In the genomic region with DNA sequence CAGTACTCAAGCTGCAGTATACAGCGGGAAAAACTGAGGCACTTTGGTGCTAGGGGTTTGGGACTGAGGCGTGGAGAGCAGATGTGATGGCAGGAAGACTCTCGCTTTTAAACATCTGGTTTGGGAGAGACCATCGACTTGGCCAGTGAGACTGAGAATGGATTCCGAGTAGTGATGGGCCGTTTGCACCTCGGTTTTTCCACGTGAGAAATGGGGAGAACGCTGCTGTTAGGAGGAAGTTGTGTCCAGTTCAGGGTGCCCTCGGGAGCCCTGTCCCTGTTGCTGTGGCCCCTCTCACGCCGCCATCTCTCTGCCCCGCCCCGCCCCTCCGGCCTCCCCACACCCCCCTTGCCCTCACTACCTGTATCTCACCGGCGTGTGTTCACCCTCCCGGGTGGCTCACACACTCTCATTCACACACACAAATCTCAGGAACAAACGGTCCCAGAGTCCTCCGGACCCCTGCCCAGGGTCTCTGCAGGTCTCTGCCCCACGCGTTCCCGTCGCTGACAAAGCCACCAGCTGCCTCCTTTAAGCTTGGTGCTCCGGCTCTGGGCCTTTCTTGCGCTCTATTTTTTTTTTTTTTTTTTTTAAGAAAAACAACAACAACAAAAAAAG, we compare ENCODE assay signal across 8 cellular contexts. TPM values are rescaled to one million over a fixed set of nuclear protein-coding genes. Genes with fewer than 3 reads are reported as not detected.
DNase-seq lines count a peak whose midpoint lies in the region; ATAC-seq and TF ChIP-seq lines count a peak whose summit lies in the region.

No MANE protein-coding gene starts in this region.

- POLR2A ChIA-PET in WTC11 (lab: Charles Lee) = interaction anchor here (1.4 kb wide), 1 partner anchor 20 kb away, joined by 4 read pairs; no protein-coding TSS in a partner anchor

- H3K9ac ChIP-seq in smooth muscle cell (ENCODE audit: low read depth) = peak overlapping the region; percentile 42

- H3K4me1 Mint-ChIP-seq in WTC11 = peaks cover 41% of the 10 kb centered on the region
- peaks cover 20% of the 10 kb centered on the region for H3K4me1 Mint-ChIP-seq in glutamatergic neuron (ENCODE audit: low read depth, unreplicated experiment)

- H3K27ac Mint-ChIP-seq in WTC11 (no peak overlapping the region), glutamatergic neuron (ENCODE audit: unreplicated experiment) (peak overlapping the region; percentile 79)

- H3K27me3 ChIP-seq in smooth muscle cell (ENCODE audit: low read depth) = no peaks in the 10 kb centered on the region

- 57% methylated on average over 23 of the region's 26 CpGs for WGBS in smooth muscle cell (ENCODE audit: low lambda C conversion rate)

- H3K4me2 ChIP-seq in smooth muscle cell = peak overlapping the region; percentile 88

- H3K27ac ChIP-seq in smooth muscle cell (ENCODE audit: low read depth) = peak overlapping the region; percentile 51

- H3K27me3 Mint-ChIP-seq in WTC11 (ENCODE audit: low read depth) (peaks cover 11% of the 10 kb centered on the region), glutamatergic neuron (ENCODE audit: unreplicated experiment) (peaks cover 20% of the 10 kb centered on the region)

- no peak for ATAC-seq in WTC11
- no peak for ATAC-seq in GM21423 (IDR thresholded peaks at IDR 0.05; ENCODE audit: unreplicated experiment)

- H2AFZ ChIP-seq in smooth muscle cell (ENCODE audit: low read depth) = no peak overlapping the region

- peaks cover 28% of the 10 kb centered on the region for H3K79me2 ChIP-seq in smooth muscle cell (ENCODE audit: low read depth)

- H3K4me3 ChIP-seq in smooth muscle cell = peak overlapping the region; percentile 78

- CTCF ChIA-PET in WTC11 (lab: Charles Lee) = interaction anchor here (0.6 to 3.1 kb wide), 3 partner anchors 20 to 60 kb away, joined by 3 to 31 read pairs (median 3); no protein-coding TSS in a partner anchor

- H3F3A ChIP-seq in smooth muscle cell (ENCODE audit: low read depth) = peaks cover 28% of the 10 kb centered on the region

- TF ChIP-seq CTCF in WTC11 (IDR thresholded peaks at IDR 0.05) (no peak), glutamatergic neuron (IDR thresholded peaks at IDR 0.05; ENCODE audit: partially characterized antibody, unreplicated experiment) (no peak), smooth muscle cell (IDR thresholded peaks at IDR 0.05; ENCODE audit: borderline replicate concordance, insufficient read depth, poor library complexity, severe bottlenecking) (no peak)

- H3K4me3 Mint-ChIP-seq in WTC11 (peak overlapping the region; percentile 87), glutamatergic neuron (ENCODE audit: unreplicated experiment) (peak overlapping the region; percentile 81)

- peaks cover 25% of the 10 kb centered on the region for H3K4me1 ChIP-seq in smooth muscle cell (ENCODE audit: low read depth)

- H3K36me3 Mint-ChIP-seq in WTC11 (peaks cover 10% of the 10 kb centered on the region), glutamatergic neuron (ENCODE audit: unreplicated experiment) (no peaks in the 10 kb centered on the region)

- no peaks in the 10 kb centered on the region for H3K9me3 Mint-ChIP-seq in WTC11
- peaks cover 25% of the 10 kb centered on the region for H3K9me3 Mint-ChIP-seq in glutamatergic neuron (ENCODE audit: unreplicated experiment)

- H4K20me1 ChIP-seq in smooth muscle cell (ENCODE audit: low read depth) = peaks cover 56% of the 10 kb centered on the region

- H3K9me3 ChIP-seq in smooth muscle cell (replicated peaks; ENCODE audit: low read depth) = no peaks in the 10 kb centered on the region

- DNase-seq in DMS 273 (lab: John Stamatoyannopoulos, UW; ENCODE audit: unreplicated experiment) (peak; percentile 53), DMS 273 treated with DMSO at 0.1 percent for 48 hours (lab: John Stamatoyannopoulos, UW) (no peak), WTC11 (ENCODE audit: low spot score) (no peak), glutamatergic neuron (no peak), smooth muscle cell (lab: John Stamatoyannopoulos, UW; ENCODE audit: unreplicated experiment) (no peak), HT-29 (ENCODE audit: low spot score) (no peak)
- DNase-seq in stimulated activated CD4-positive, alpha-beta T cell treated with anti-CD3 and anti-CD28 coated beads, Interleukin-2, amount 100 ng/mL, for 24 hours = no peak

- H3K36me3 ChIP-seq in smooth muscle cell (ENCODE audit: low read depth) = no peaks in the 10 kb centered on the region

TF ChIP-seq in WTC11, 78 proteins besides CTCF, POLR2A, EP300 and RAD21 (continues in another document):
- no peak for TF ChIP-seq TCF7 (CRISPR knock-in tag; IDR thresholded peaks at IDR 0.05; ENCODE audit: low read depth)
- TF ChIP-seq SMAD3 (CRISPR knock-in tag; IDR thresholded peaks at IDR 0.05; ENCODE audit: borderline replicate concordance) = no peak
- no peak for TF ChIP-seq NFYB (CRISPR knock-in tag; conservative IDR thresholded peaks at IDR 0.05; ENCODE audit: low read depth)
- TF ChIP-seq FOXJ3 (CRISPR knock-in tag; IDR thresholded peaks at IDR 0.05; ENCODE audit: borderline replicate concordance) = no peak
- TF ChIP-seq ZNF317 (CRISPR knock-in tag; IDR thresholded peaks at IDR 0.05; ENCODE audit: borderline replicate concordance, low read depth) = no peak
- TF ChIP-seq GTF2I (CRISPR knock-in tag; conservative IDR thresholded peaks at IDR 0.05) = no peak
- TF ChIP-seq, protein P1, sequence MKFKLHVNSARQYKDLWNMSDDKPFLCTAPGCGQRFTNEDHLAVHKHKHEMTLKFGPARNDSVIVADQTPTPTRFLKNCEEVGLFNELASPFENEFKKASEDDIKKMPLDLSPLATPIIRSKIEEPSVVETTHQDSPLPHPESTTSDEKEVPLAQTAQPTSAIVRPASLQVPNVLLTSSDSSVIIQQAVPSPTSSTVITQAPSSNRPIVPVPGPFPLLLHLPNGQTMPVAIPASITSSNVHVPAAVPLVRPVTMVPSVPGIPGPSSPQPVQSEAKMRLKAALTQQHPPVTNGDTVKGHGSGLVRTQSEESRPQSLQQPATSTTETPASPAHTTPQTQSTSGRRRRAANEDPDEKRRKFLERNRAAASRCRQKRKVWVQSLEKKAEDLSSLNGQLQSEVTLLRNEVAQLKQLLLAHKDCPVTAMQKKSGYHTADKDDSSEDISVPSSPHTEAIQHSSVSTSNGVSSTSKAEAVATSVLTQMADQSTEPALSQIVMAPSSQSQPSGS (CRISPR knock-in tag; IDR thresholded peaks at IDR 0.05; ENCODE audit: borderline replicate concordance, low read depth) = no peak
- no peak for TF ChIP-seq CREB1 (CRISPR knock-in tag; IDR thresholded peaks at IDR 0.05)
- TF ChIP-seq SOX15 (CRISPR knock-in tag; IDR thresholded peaks at IDR 0.05) = no peak
- TF ChIP-seq, protein P2, sequence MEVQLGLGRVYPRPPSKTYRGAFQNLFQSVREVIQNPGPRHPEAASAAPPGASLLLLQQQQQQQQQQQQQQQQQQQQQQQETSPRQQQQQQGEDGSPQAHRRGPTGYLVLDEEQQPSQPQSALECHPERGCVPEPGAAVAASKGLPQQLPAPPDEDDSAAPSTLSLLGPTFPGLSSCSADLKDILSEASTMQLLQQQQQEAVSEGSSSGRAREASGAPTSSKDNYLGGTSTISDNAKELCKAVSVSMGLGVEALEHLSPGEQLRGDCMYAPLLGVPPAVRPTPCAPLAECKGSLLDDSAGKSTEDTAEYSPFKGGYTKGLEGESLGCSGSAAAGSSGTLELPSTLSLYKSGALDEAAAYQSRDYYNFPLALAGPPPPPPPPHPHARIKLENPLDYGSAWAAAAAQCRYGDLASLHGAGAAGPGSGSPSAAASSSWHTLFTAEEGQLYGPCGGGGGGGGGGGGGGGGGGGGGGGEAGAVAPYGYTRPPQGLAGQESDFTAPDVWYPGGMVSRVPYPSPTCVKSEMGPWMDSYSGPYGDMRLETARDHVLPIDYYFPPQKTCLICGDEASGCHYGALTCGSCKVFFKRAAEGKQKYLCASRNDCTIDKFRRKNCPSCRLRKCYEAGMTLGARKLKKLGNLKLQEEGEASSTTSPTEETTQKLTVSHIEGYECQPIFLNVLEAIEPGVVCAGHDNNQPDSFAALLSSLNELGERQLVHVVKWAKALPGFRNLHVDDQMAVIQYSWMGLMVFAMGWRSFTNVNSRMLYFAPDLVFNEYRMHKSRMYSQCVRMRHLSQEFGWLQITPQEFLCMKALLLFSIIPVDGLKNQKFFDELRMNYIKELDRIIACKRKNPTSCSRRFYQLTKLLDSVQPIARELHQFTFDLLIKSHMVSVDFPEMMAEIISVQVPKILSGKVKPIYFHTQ (CRISPR knock-in tag; IDR thresholded peaks at IDR 0.05) = no peak
- TF ChIP-seq, protein P3, sequence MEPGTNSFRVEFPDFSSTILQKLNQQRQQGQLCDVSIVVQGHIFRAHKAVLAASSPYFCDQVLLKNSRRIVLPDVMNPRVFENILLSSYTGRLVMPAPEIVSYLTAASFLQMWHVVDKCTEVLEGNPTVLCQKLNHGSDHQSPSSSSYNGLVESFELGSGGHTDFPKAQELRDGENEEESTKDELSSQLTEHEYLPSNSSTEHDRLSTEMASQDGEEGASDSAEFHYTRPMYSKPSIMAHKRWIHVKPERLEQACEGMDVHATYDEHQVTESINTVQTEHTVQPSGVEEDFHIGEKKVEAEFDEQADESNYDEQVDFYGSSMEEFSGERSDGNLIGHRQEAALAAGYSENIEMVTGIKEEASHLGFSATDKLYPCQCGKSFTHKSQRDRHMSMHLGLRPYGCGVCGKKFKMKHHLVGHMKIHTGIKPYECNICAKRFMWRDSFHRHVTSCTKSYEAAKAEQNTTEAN (CRISPR knock-in tag; IDR thresholded peaks at IDR 0.05) = no peak
- no peak for TF ChIP-seq HMGA2 (CRISPR knock-in tag; IDR thresholded peaks at IDR 0.05)

RNA-seq across cellular contexts. Expression of a gene that starts 2.7 kb away (rescaled TPM):
- total RNA-seq in WTC11 (2021) (59.1 to 76.3 TPM (median 72.5 TPM) in 3 replicates), glutamatergic neuron (ENCODE audit: unreplicated experiment) (67.0 TPM), smooth muscle cell (3.3 and 7.1 TPM in 2 replicates)
- polyA plus RNA-seq in smooth muscle cell = 16.6 and 17.7 TPM in 2 replicates
- 2.7 and 3.9 TPM in 2 replicates for total RNA-seq in HT-29 (2014; rRNA removed; shearing (Covaris generic))

RNA-seq across cellular contexts. Expression of a gene that starts 18.9 kb away (rescaled TPM):
- total RNA-seq in WTC11 (2021) (23.0 to 23.7 TPM (median 23.3 TPM) in 3 replicates), glutamatergic neuron (ENCODE audit: unreplicated experiment) (89.3 TPM), smooth muscle cell (31.5 and 50.1 TPM in 2 replicates)
- polyA plus RNA-seq in smooth muscle cell = 99.1 and 107 TPM in 2 replicates
- 12.0 and 15.5 TPM in 2 replicates for total RNA-seq in HT-29 (2014; rRNA removed; shearing (Covaris generic))

RNA-seq across cellular contexts. Expression of a gene that starts 30.7 kb away (rescaled TPM):
- total RNA-seq in WTC11 (2021) (43.6 to 54.1 TPM (median 52.6 TPM) in 3 replicates), glutamatergic neuron (ENCODE audit: unreplicated experiment) (15.3 TPM), smooth muscle cell (25.9 and 27.7 TPM in 2 replicates)
- polyA plus RNA-seq in smooth muscle cell = 26.2 and 32.4 TPM in 2 replicates
- total RNA-seq in HT-29 (2014; rRNA removed; shearing (Covaris generic)) = 15.5 and 16.8 TPM in 2 replicates

RNA-seq across cellular contexts. Expression of a gene that starts 37.5 kb away (rescaled TPM):
- total RNA-seq in WTC11 (2021) (22.1 to 30.3 TPM (median 27.8 TPM) in 3 replicates), glutamatergic neuron (ENCODE audit: unreplicated experiment) (61.1 TPM), smooth muscle cell (2.8 and 9.2 TPM in 2 replicates)
- 11.2 and 11.7 TPM in 2 replicates for polyA plus RNA-seq in smooth muscle cell
- 0.08 and 1.5 TPM in 2 replicates for total RNA-seq in HT-29 (2014; rRNA removed; shearing (Covaris generic))

RNA-seq across cellular contexts. Expression of a gene that starts 52.5 kb away (rescaled TPM):
- total RNA-seq in WTC11 (2021) = 7.8 to 9.2 TPM (median 8.7 TPM) in 3 replicates
- 29.3 TPM for total RNA-seq in glutamatergic neuron (ENCODE audit: unreplicated experiment)
- total RNA-seq in smooth muscle cell = 18.6 and 21.2 TPM in 2 replicates
- 25.7 TPM in 2 replicates for polyA plus RNA-seq in smooth muscle cell
- total RNA-seq in HT-29 (2014; rRNA removed; shearing (Covaris generic)) = 137 TPM in 2 replicates
